ENCODE assay signal across 8 cellular contexts in the genomic region with DNA sequence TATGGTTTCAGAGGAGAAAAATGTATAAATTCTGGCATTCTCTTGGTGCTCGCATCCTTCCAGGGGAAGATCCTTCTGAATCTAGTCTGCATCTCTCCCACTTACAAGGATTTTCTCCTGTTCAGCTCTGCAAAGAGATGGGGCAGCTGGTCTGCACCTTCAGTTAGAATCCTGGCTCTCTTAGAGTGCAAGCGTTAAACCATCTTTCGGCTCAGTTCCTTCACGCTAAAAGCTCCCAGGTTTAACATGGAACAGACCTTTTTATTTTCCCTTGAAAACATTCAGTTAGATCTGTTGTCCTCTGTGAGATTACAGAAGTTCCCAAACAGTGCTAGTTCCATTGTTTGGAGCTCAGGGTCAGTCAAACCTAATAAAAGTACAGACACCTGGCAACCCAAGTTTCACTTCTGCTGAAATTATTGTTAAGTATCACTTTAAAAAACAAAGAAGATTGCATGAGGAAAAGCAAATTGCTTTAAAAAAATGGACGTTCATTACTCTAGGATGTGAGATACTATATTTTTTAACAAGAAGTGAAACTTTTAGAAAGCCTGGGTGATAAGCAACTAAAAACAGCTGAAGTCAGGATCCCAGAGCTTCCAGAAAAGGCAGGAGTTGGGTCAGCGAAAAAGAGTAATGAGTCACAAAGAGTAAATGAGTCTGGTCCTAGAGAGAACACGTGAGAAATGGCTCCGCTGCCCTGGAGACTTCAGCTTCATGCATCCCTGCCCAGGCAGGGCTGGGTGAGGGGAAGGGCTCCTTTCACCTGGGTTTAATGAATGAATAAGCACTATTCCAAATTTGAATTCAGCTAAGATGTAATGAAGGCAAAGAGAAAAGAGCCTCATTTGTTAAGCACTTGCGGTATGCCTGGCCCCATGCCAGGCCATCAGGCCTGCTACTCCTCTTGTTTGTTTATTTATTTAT.
DNase-seq lines count a peak whose midpoint lies in the region; ATAC-seq and TF ChIP-seq lines count a peak whose summit lies in the region.

No MANE protein-coding gene starts in this region.

- CTCF ChIA-PET in Calu3 (lab: Charles Lee), result interaction anchor here (0.6 to 2.3 kb wide), 2 partner anchors 11 to 90 kb away, joined by 6 to 8 read pairs; no protein-coding TSS in a partner anchor

- H2AFZ ChIP-seq in Loucy (ENCODE audit: low read length), result no peak overlapping the region

- H4K20me1 ChIP-seq in Loucy (ENCODE audit: insufficient read depth, low read length, poor library complexity, severe bottlenecking), result peaks cover 34% of the 10 kb centered on the region

- peaks cover 77% of the 10 kb centered on the region for H3K79me2 ChIP-seq in Loucy (ENCODE audit: insufficient read depth, low read length)

- no peak overlapping the region for H3K27ac Mint-ChIP-seq in Calu3 (ENCODE audit: unreplicated experiment)

- DNase-seq in GM10266 (ENCODE audit: extremely low spot score) (peak; percentile 37), choroid plexus epithelial cell (ENCODE audit: low read depth) (peak; percentile 82), Calu3 (no peak), NCI-H2227 (lab: John Stamatoyannopoulos, UW; ENCODE audit: unreplicated experiment) (no peak), NCI-H82 treated with DMSO at 0.1 percent for 48 hours (lab: John Stamatoyannopoulos, UW; ENCODE audit: unreplicated experiment) (no peak)

- intact Hi-C loops in Calu3 (cut with micrococcal nuclease; ENCODE audit: unreplicated experiment), result no loop called here

- H3K4me3 ChIP-seq in Loucy (ENCODE audit: low read length, poor library complexity, severe bottlenecking) (no peak overlapping the region), choroid plexus epithelial cell (ENCODE audit: low read depth, low read length) (no peak overlapping the region), mucosa of stomach (ENCODE audit: low read length) (no peak overlapping the region)

- H3K36me3 Mint-ChIP-seq in Calu3 (ENCODE audit: insufficient read depth, unreplicated experiment), result no peaks in the 10 kb centered on the region

- H3K9ac ChIP-seq in Loucy (ENCODE audit: low read depth, low read length, poor library complexity, severe bottlenecking) (no peak overlapping the region), mucosa of stomach (ENCODE audit: low read length) (peak overlapping the region; percentile 23)

- peaks cover 57% of the 10 kb centered on the region for H3K4me1 ChIP-seq in Loucy (ENCODE audit: insufficient read depth, low read length, poor library complexity, severe bottlenecking)
- peaks cover 54% of the 10 kb centered on the region for H3K4me1 ChIP-seq in mucosa of stomach (ENCODE audit: control insufficient read depth, insufficient read depth, low read length)

- H3K4me2 ChIP-seq in Loucy (ENCODE audit: low read depth, low read length, poor library complexity, severe bottlenecking), result peak overlapping the region; percentile 83

- no TSS peak for BruUV-seq in Calu3 (replicated peaks; lab: Mats Ljungman, UMichigan)

- H3K9me3 Mint-ChIP-seq in Calu3 (ENCODE audit: low read depth, unreplicated experiment), result no peaks in the 10 kb centered on the region

- no peaks in the 10 kb centered on the region for H3K9me2 ChIP-seq in Loucy (replicated peaks; ENCODE audit: low read depth, low read length)

- H3K27me3 ChIP-seq in Loucy (ENCODE audit: insufficient read depth, low read length, poor library complexity, severe bottlenecking) (no peaks in the 10 kb centered on the region), mucosa of stomach (ENCODE audit: control insufficient read depth, insufficient read depth, low read length) (no peaks in the 10 kb centered on the region)

- H3K36me3 ChIP-seq in Loucy (ENCODE audit: insufficient read depth, low read length) (peaks cover 15% of the 10 kb centered on the region; the same call in 1 of the 2 replicates), mucosa of stomach (ENCODE audit: control insufficient read depth, insufficient read depth, low read length) (no peaks in the 10 kb centered on the region)

- H3K9me3 ChIP-seq in Loucy (ENCODE audit: insufficient read depth, low read depth, low read length) (no peaks in the 10 kb centered on the region), mucosa of stomach (ENCODE audit: control insufficient read depth, low read length) (no peaks in the 10 kb centered on the region)

- no peaks in the 10 kb centered on the region for H3K27me3 Mint-ChIP-seq in Calu3 (ENCODE audit: unreplicated experiment)

- H3F3A ChIP-seq in Loucy (ENCODE audit: low read depth), result no peaks in the 10 kb centered on the region

- no peak overlapping the region for H3K4me3 Mint-ChIP-seq in Calu3 (ENCODE audit: low read depth, unreplicated experiment)

- TF ChIP-seq CTCF in GM10266 (IDR thresholded peaks at IDR 0.05; ENCODE audit: control insufficient read depth, insufficient read depth, low read depth, missing control alignments) (no peak), Loucy (conservative IDR thresholded peaks at IDR 0.05; ENCODE audit: low read length) (no peak), choroid plexus epithelial cell (conservative IDR thresholded peaks at IDR 0.05; ENCODE audit: low read depth, low read length) (no peak), Calu3 (IDR thresholded peaks at IDR 0.05; ENCODE audit: unreplicated experiment) (no peak)

- peaks cover 21% of the 10 kb centered on the region for H3K4me1 Mint-ChIP-seq in Calu3 (ENCODE audit: low read depth, unreplicated experiment)

- peak; percentile 78 for ATAC-seq in GM21529 (IDR thresholded peaks at IDR 0.05; ENCODE audit: unreplicated experiment)

Comparison
In these comparisons a context has a peak if more than half of its experiments do, and no peak if none do; other contexts are left out.
1. DNase-seq: peak in GM10266 (single experiment) and choroid plexus epithelial cell (single experiment); none in Calu3 (single experiment), NCI-H2227 (single experiment) and NCI-H82 treated with DMSO at 0.1 percent for 48 hours (single experiment).